ENCODE assay signal across 9 cellular contexts in the genomic region with DNA sequence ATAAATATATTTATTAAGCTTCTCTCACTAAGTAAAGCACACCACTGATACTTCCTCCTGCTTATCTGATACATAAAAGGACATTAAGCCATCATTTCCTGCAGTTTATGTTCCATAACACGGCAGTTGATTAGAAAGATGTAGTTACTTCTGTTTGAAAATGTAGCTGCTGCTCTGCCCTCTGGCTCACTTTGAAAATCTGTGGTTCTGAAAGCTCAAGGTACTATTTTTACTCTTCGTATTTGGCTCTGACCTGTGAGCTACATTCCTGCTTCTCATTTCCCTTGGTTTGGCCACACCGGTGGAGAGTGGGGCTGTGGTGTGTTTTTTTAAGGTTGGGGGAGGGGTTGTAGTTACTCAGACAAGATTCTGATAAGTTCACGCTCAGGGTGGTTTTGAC. TPM values are rescaled to one million over a fixed set of nuclear protein-coding genes. Genes with fewer than 3 reads are reported as not detected.
DNase-seq lines count a peak whose midpoint lies in the region; ATAC-seq and TF ChIP-seq lines count a peak whose summit lies in the region.
"Had no signal": no experiment of that assay in that cellular context is flagged by ENCODE, and none has a peak within 500 bp of the region (broad histone marks: within the 10 kb centered on the region; RNA-seq: fewer than 3 reads in every experiment).

No MANE protein-coding gene starts in this region.

- no peaks in the 10 kb centered on the region for H3K79me2 ChIP-seq in osteoblast (ENCODE audit: insufficient read depth, low read length)

- H3K4me3 Mint-ChIP-seq in T-helper 17 cell = peak overlapping the region; percentile 33

- peak overlapping the region; percentile 45 for H3K4me3 ChIP-seq in osteoblast (ENCODE audit: insufficient read depth, low read length)

- no peaks in the 10 kb centered on the region for H3K27me3 ChIP-seq in osteoblast (ENCODE audit: insufficient read depth, low read length)

- H4K20me1 ChIP-seq in osteoblast (ENCODE audit: insufficient read depth, low read length) = no peaks in the 10 kb centered on the region

- H3K27ac Mint-ChIP-seq in T-helper 17 cell = no peak overlapping the region

- ATAC-seq in HG02759 (IDR thresholded peaks at IDR 0.05; ENCODE audit: unreplicated experiment) (peak; percentile 89), T-helper 17 cell (no peak)

- peak overlapping the region; percentile 79 for H2AFZ ChIP-seq in osteoblast (ENCODE audit: low read length)

- H3K27ac ChIP-seq in osteoblast (ENCODE audit: low read depth, low read length) = no peak overlapping the region
- H3K27ac ChIP-seq: 22Rv1 had no signal

- peak; percentile 6 for DNase-seq in NOMO-1 treated with DMSO at 0.1 percent for 48 hours (lab: John Stamatoyannopoulos, UW; ENCODE audit: unreplicated experiment)
- no peak for DNase-seq in NOMO-1 treated with dmso at 0.1 percent for 144 hours (lab: John Stamatoyannopoulos, UW; ENCODE audit: unreplicated experiment)
- DNase-seq in T-helper 17 cell = no peak
- no peak for DNase-seq in osteoblast (ENCODE audit: insufficient read length, low spot score, missing footprints)
- no peak for DNase-seq in stimulated activated CD4-positive, alpha-beta T cell treated with anti-CD3 and anti-CD28 coated beads, Interleukin-1b, Interleukin-23, amount 100 ng/mL, for 48 hours
- no peak for DNase-seq in NCI-H774 (lab: John Stamatoyannopoulos, UW)
- no peak for DNase-seq in DMS79 (lab: John Stamatoyannopoulos, UW)

- H3K9me3 ChIP-seq in T-helper 17 cell (ENCODE audit: control insufficient read depth, low read length, poor library complexity, severe bottlenecking) (no peaks in the 10 kb centered on the region), osteoblast (ENCODE audit: low read depth, low read length) (no peaks in the 10 kb centered on the region)

- TF ChIP-seq CTCF in osteoblast (IDR thresholded peaks at IDR 0.05; ENCODE audit: extremely low read depth, low read depth, low read length) = no peak

- no peaks in the 10 kb centered on the region for H3K36me3 ChIP-seq in osteoblast (ENCODE audit: insufficient read depth, low read length)

- H3K4me1 ChIP-seq in osteoblast (ENCODE audit: insufficient read depth, low read length) = peaks cover 4% of the 10 kb centered on the region

- H3K4me2 ChIP-seq in osteoblast (ENCODE audit: insufficient read depth, low read length) = peak overlapping the region; percentile 67

- no peaks in the 10 kb centered on the region for H3K36me3 Mint-ChIP-seq in T-helper 17 cell (ENCODE audit: low read depth)

- peaks cover 3% of the 10 kb centered on the region for H3K4me1 Mint-ChIP-seq in T-helper 17 cell

- H3K27me3 Mint-ChIP-seq in T-helper 17 cell = peaks cover 14% of the 10 kb centered on the region

RNA-seq across cellular contexts. Expression of gene TTN, which starts 12.8 kb away (rescaled TPM):
- total RNA-seq in T-helper 17 cell (10 to 100 TPM; 16.1 to 26.4 TPM), osteoblast (under 0.01 TPM in 2 replicates)

Comparison
In these comparisons a context has a peak if more than half of its experiments do, and no peak if none do; other contexts are left out.
1. RNA of gene TTN, which starts 12.8 kb away (total RNA-seq): 16.1 to 26.4 TPM in T-helper 17 cell; under 0.01 TPM in osteoblast; every median in the first group is over 10 times any median in the second.